In genomic region chr14:65359503-65359902, GRCh38 we compare ENCODE assay signal across 14 cellular contexts. TPM values are rescaled to one million over a fixed set of nuclear protein-coding genes. Genes with fewer than 3 reads are reported as not detected.
DNase-seq lines count a peak whose midpoint lies in the region; ATAC-seq, FAIRE-seq and TF ChIP-seq lines count a peak whose summit lies in the region.
"Had no signal": no experiment of that assay in that cellular context is flagged by ENCODE, and none has a peak within 500 bp of the region (broad histone marks: within the 10 kb centered on the region; RNA-seq: fewer than 3 reads in every experiment).

No MANE protein-coding gene starts in this region.

- CTCF ChIA-PET in MCF 10A (lab: Yijun Ruan, JAX) = interaction anchor here (0.6 to 1.4 kb wide), 6 partner anchors 11 to 465 kb away, joined by 3 to 11 read pairs (median 3); no protein-coding TSS in a partner anchor
- CTCF ChIA-PET in PC-3 (lab: Charles Lee) = interaction anchor here (0.5 to 1.2 kb wide), 11 partner anchors 8 to 1878 kb away, joined by 3 to 6 read pairs (median 4); partner anchors contain the start of gene MAX

- H3K27ac Mint-ChIP-seq in MCF 10A (ENCODE audit: low read depth, unreplicated experiment) = no peak overlapping the region
- H3K27ac Mint-ChIP-seq: natural killer cell treated with Interleukin-12 subunit alpha and Interleukin-12 subunit beta and Interleukin-15 and Interleukin-18, amount 100 ng/mL, for 72 hours had no signal

- H3K27me3 Mint-ChIP-seq in MCF 10A (ENCODE audit: insufficient read depth, unreplicated experiment) = no peaks in the 10 kb centered on the region

- BruUV-seq in MCF 10A (replicated peaks; lab: Mats Ljungman, UMichigan) (no TSS peak), PC-3 (replicated peaks; lab: Mats Ljungman, UMichigan) (no TSS peak)

- no peaks in the 10 kb centered on the region for H4K20me1 ChIP-seq in PC-3 (ENCODE audit: low read length)

- intact Hi-C loops in MCF 10A (cut with micrococcal nuclease) = loop anchor here (5.0 kb wide), 2 partner anchors 53 to 197 kb away; partner anchors contain the start of gene FUT8
- intact Hi-C loops in breast epithelium (cut with DNase I; ENCODE audit: low total_unique reads) = no loop called here
- intact Hi-C loops in PC-3 (cut with micrococcal nuclease) = loop anchor here (1.0 kb wide), 1 partner anchor 137 kb away; no protein-coding TSS in a partner anchor

- peaks cover 6% of the 10 kb centered on the region for H3K79me2 ChIP-seq in PC-3 (ENCODE audit: low read length)

- H3K27me3 ChIP-seq in breast epithelium (no peaks in the 10 kb centered on the region), PC-3 (ENCODE audit: low read length) (no peaks in the 10 kb centered on the region)
- H3K27me3 ChIP-seq: SJSA1, tibial nerve had no signal

- peaks cover 5% of the 10 kb centered on the region for H3F3A ChIP-seq in PC-3 (ENCODE audit: low read length, unreplicated experiment)

- H3K4me1 ChIP-seq in breast epithelium = no peaks in the 10 kb centered on the region
- H3K4me1 ChIP-seq in PC-3 (ENCODE audit: insufficient read depth, low read length) = peaks cover 49% of the 10 kb centered on the region

- H3K4me3 ChIP-seq in breast epithelium = no peak overlapping the region
- H3K4me3 ChIP-seq in PC-3 (ENCODE audit: low read length) = no peak overlapping the region
- no peak overlapping the region for H3K4me3 ChIP-seq in epithelial cell of proximal tubule (ENCODE audit: low read depth, low read length)
- H3K4me3 ChIP-seq: SJSA1, tibial nerve had no signal

- no peak overlapping the region for H3K9ac ChIP-seq in PC-3 (ENCODE audit: low read length)

- TF ChIP-seq POLR2A in breast epithelium (IDR thresholded peaks at IDR 0.05) = no peak

- H3K4me2 ChIP-seq in PC-3 (ENCODE audit: low read length) = 0 out of 2 replicates have a peak overlapping the region, but pooled peaks have one; percentile 15

- H3K27ac ChIP-seq in breast epithelium = no peak overlapping the region
- peak overlapping the region; percentile 46 for H3K27ac ChIP-seq in PC-3 (ENCODE audit: low read length)
- H3K27ac ChIP-seq: SJSA1, tibial nerve had no signal

- peak overlapping the region; percentile 45 for H2AFZ ChIP-seq in PC-3 (ENCODE audit: low read length)

- peaks cover 32% of the 10 kb centered on the region for H3K4me1 Mint-ChIP-seq in MCF 10A (ENCODE audit: insufficient read depth, unreplicated experiment)

- no peaks in the 10 kb centered on the region for H3K9me3 Mint-ChIP-seq in MCF 10A (ENCODE audit: unreplicated experiment)
- H3K9me3 Mint-ChIP-seq: natural killer cell treated with Interleukin-12 subunit alpha and Interleukin-12 subunit beta and Interleukin-15 and Interleukin-18, amount 100 ng/mL, for 72 hours had no signal

- no peaks in the 10 kb centered on the region for H3K9me2 ChIP-seq in PC-3 (replicated peaks; ENCODE audit: low read length)

- no peak overlapping the region for H3K4me3 Mint-ChIP-seq in MCF 10A (ENCODE audit: unreplicated experiment)
- H3K4me3 Mint-ChIP-seq: natural killer cell treated with Interleukin-12 subunit alpha and Interleukin-12 subunit beta and Interleukin-15 and Interleukin-18, amount 100 ng/mL, for 72 hours had no signal

- H3K9me3 ChIP-seq in breast epithelium (no peaks in the 10 kb centered on the region), PC-3 (ENCODE audit: low read length) (no peaks in the 10 kb centered on the region)
- H3K9me3 ChIP-seq: SJSA1, tibial nerve had no signal

- no peaks in the 10 kb centered on the region for H3K36me3 Mint-ChIP-seq in MCF 10A (ENCODE audit: insufficient read depth, unreplicated experiment)
- H3K36me3 Mint-ChIP-seq: natural killer cell treated with Interleukin-12 subunit alpha and Interleukin-12 subunit beta and Interleukin-15 and Interleukin-18, amount 100 ng/mL, for 72 hours had no signal

- peak; percentile 6 for ATAC-seq in PC-3
- ATAC-seq in GM21367 (IDR thresholded peaks at IDR 0.05; ENCODE audit: unreplicated experiment) = no peak
- ATAC-seq: natural killer cell treated with Interleukin-12 subunit alpha and Interleukin-12 subunit beta and Interleukin-15 and Interleukin-18, amount 100 ng/mL, for 72 hours had no signal

- POLR2A ChIA-PET in MCF 10A (lab: Yijun Ruan, JAX) = interaction anchor here (0.6 to 1.3 kb wide), 7 partner anchors 31 to 194 kb away, joined by 3 to 5 read pairs (median 3); no protein-coding TSS in a partner anchor
- POLR2A ChIA-PET in PC-3 (lab: Charles Lee; ENCODE audit: unreplicated experiment) = interaction anchor here (0.5 to 1.3 kb wide), 5 partner anchors 18 to 993 kb away, joined by 5 to 11 read pairs (median 6); partner anchors contain the start of gene MTHFD1

- DNase-seq in MCF 10A (ENCODE audit: unreplicated experiment) (peak; percentile 52), breast epithelium (ENCODE audit: low spot score in 2 of 2) (no peak), PC-3 (peak; percentile 82), epithelial cell of proximal tubule (ENCODE audit: low read depth) (no peak), urothelium cell line (ENCODE audit: low spot score) (no peak), HuH-7 (ENCODE audit: low spot score) (no peak), NCI-H1048 (lab: John Stamatoyannopoulos, UW) (no peak)
- DNase-seq: activated CD8-positive, alpha-beta memory T cell treated with anti-CD3 and anti-CD28 coated beads, Interleukin-2, amount 50 U/mL, for 4 hours; COR-L47; NCI-H1694 had no signal

- no peak for TF ChIP-seq CTCF in MCF 10A (IDR thresholded peaks at IDR 0.05; ENCODE audit: unreplicated experiment)
- TF ChIP-seq CTCF in breast epithelium (IDR thresholded peaks at IDR 0.05) = no peak
- peak; percentile 56 for TF ChIP-seq CTCF in PC-3 (conservative IDR thresholded peaks at IDR 0.05; ENCODE audit: low read depth, low read length)
- peak; percentile 37 for TF ChIP-seq CTCF in epithelial cell of proximal tubule (conservative IDR thresholded peaks at IDR 0.05; ENCODE audit: low read depth, low read length)

- H3K36me3 ChIP-seq in breast epithelium = no peaks in the 10 kb centered on the region
- no peaks in the 10 kb centered on the region for H3K36me3 ChIP-seq in PC-3 (ENCODE audit: low read depth, low read length)
- H3K36me3 ChIP-seq: SJSA1, tibial nerve had no signal

- peak; percentile 81 for FAIRE-seq in urothelium cell line (lab: Jason Lieb, UNC)

RNA-seq across cellular contexts. Expression of gene FUT8, which starts 53.0 kb away (rescaled TPM):
- 11.8 and 17.1 TPM in 2 replicates for total RNA-seq in MCF 10A (2022)
- 10 to 100 TPM; 36.3 to 69.1 (median 47.2) TPM for total RNA-seq in breast epithelium
- 129 and 132 TPM in 2 replicates for total RNA-seq in PC-3 (2014; rRNA removed)
- total RNA-seq in epithelial cell of proximal tubule = 49.4 and 66.4 TPM in 2 replicates

Comparison
In these comparisons a context has a peak if more than half of its experiments do, and no peak if none do; other contexts are left out.
1. DNase-seq: peak in MCF 10A (single experiment) and PC-3 (single experiment); none in breast epithelium (0 of 2), epithelial cell of proximal tubule (single experiment), urothelium cell line (single experiment), HuH-7 (single experiment) and NCI-H1048 (single experiment).
2. CTCF ChIP-seq: peak in PC-3 (single experiment) and epithelial cell of proximal tubule (single experiment); none in MCF 10A (single experiment) and breast epithelium (0 of 3).